In genomic region chrX:129678176-129678880, GRCh38 we compare ENCODE assay signal across 8 cellular contexts. TPM values are rescaled to one million over a fixed set of nuclear protein-coding genes. Genes with fewer than 3 reads are reported as not detected.
DNase-seq lines count a peak whose midpoint lies in the region; ATAC-seq, FAIRE-seq and TF ChIP-seq lines count a peak whose summit lies in the region.

No MANE protein-coding gene starts in this region.

- H3K4me2 ChIP-seq in OCI-LY3 (ENCODE audit: low read length), result peak overlapping the region; percentile 98

- 2 to 29% methylated on average over 49 of the region's 49 CpGs for WGBS in pancreas, 2 donors

- no peak for FAIRE-seq in pancreas (lab: Jason Lieb, UNC)

- H3K9me3 ChIP-seq in OCI-LY3 (ENCODE audit: insufficient read depth, low read length) (no peaks in the 10 kb centered on the region), pancreas (no peaks in the 10 kb centered on the region)

- CTCF ChIA-PET in GM10248 (lab: Yijun Ruan, JAX), result interaction anchor here (0.8 to 1.6 kb wide), 3 partner anchors 16 to 43 kb away, joined by 3 to 6 read pairs (median 4); no protein-coding TSS in a partner anchor

- H3K9ac ChIP-seq in OCI-LY3 (ENCODE audit: low read length), result peak overlapping the region; percentile 68

- no peaks in the 10 kb centered on the region for H3K36me3 ChIP-seq in OCI-LY3 (replicated peaks; ENCODE audit: low read depth, low read length)
- no peaks in the 10 kb centered on the region for H3K36me3 ChIP-seq in pancreas

- H4K20me1 ChIP-seq in OCI-LY3 (ENCODE audit: insufficient read depth, low read length), result no peaks in the 10 kb centered on the region

- POLR2A ChIA-PET in GM10248 (lab: Yijun Ruan, JAX), result no interaction called here

- no peak overlapping the region for H3K27ac ChIP-seq in OCI-LY3 (ENCODE audit: low read length)
- peak overlapping the region; percentile 60 to 79 (median 70) for H3K27ac ChIP-seq in pancreas

- peaks cover 18% of the 10 kb centered on the region for H3K4me1 ChIP-seq in OCI-LY3 (ENCODE audit: low read length)
- H3K4me1 ChIP-seq in pancreas, result no peaks in the 10 kb centered on the region

- no peak for DNase-seq in GM10248 (ENCODE audit: extremely low spot score)
- DNase-seq in activated effector memory CD4-positive, alpha-beta T cell treated with Interleukin-2 at 50 U/mL for 16 hours, result peak; percentile 33
- peak; percentile 39 for DNase-seq in foreskin melanocyte
- peak; percentile 53 to 80 (median 69) for DNase-seq in pancreas
- DNase-seq in kidney glomerular epithelial cell (lab: John Stamatoyannopoulos, UW), result no peak

- ATAC-seq in HG03108 (IDR thresholded peaks at IDR 0.05; ENCODE audit: unreplicated experiment) (peak; percentile 73), pancreas (peak; percentile 97 to 98 (median 98)), HG03460 (IDR thresholded peaks at IDR 0.05; ENCODE audit: unreplicated experiment) (no peak)

- H3K27me3 ChIP-seq in OCI-LY3 (ENCODE audit: low read depth, low read length), result no peaks in the 10 kb centered on the region
- no peaks in the 10 kb centered on the region for H3K27me3 ChIP-seq in pancreas

- H2AFZ ChIP-seq in OCI-LY3 (ENCODE audit: low read depth, low read length), result peak overlapping the region; percentile 82

- TF ChIP-seq CTCF in GM10248 (IDR thresholded peaks at IDR 0.05; ENCODE audit: control extremely low read depth, extremely low read depth, low read depth, missing control alignments) (peak; percentile 20), OCI-LY3 (IDR thresholded peaks at IDR 0.05; ENCODE audit: low read depth, low read length) (peak; percentile 39), pancreas (IDR thresholded peaks at IDR 0.05) (peak in 2 of 4 donors; percentile 11 to 15)

- H3K79me2 ChIP-seq in OCI-LY3 (ENCODE audit: low read length), result no peaks in the 10 kb centered on the region

- intact Hi-C loops in pancreas (cut with DNase I), result no loop called here

- H3K4me3 ChIP-seq in OCI-LY3 (ENCODE audit: low read length) (peak overlapping the region; percentile 79), pancreas (peak overlapping the region in 3 of 4 donors; percentile 10 to 46 (median 35))

RNA-seq across cellular contexts. Expression of gene APLN, which starts 23.6 kb away (rescaled TPM):
- under 1 TPM in 5 of 6 donors, not detected in 1; 0.09 to 0.61 (median 0.23) TPM for total RNA-seq in pancreas
- polyA plus RNA-seq in pancreas, result under 1 TPM; 0.19 TPM

Comparison
In these comparisons a context has a peak if more than half of its experiments do, and no peak if none do; other contexts are left out.
1. DNase-seq: peak in activated effector memory CD4-positive, alpha-beta T cell treated with Interleukin-2 at 50 U/mL for 16 hours (single experiment), foreskin melanocyte (single experiment) and pancreas (6 of 6); none in GM10248 (single experiment) and kidney glomerular epithelial cell (single experiment).